10 cellular contexts compared by ENCODE assay signal in the genomic region with DNA sequence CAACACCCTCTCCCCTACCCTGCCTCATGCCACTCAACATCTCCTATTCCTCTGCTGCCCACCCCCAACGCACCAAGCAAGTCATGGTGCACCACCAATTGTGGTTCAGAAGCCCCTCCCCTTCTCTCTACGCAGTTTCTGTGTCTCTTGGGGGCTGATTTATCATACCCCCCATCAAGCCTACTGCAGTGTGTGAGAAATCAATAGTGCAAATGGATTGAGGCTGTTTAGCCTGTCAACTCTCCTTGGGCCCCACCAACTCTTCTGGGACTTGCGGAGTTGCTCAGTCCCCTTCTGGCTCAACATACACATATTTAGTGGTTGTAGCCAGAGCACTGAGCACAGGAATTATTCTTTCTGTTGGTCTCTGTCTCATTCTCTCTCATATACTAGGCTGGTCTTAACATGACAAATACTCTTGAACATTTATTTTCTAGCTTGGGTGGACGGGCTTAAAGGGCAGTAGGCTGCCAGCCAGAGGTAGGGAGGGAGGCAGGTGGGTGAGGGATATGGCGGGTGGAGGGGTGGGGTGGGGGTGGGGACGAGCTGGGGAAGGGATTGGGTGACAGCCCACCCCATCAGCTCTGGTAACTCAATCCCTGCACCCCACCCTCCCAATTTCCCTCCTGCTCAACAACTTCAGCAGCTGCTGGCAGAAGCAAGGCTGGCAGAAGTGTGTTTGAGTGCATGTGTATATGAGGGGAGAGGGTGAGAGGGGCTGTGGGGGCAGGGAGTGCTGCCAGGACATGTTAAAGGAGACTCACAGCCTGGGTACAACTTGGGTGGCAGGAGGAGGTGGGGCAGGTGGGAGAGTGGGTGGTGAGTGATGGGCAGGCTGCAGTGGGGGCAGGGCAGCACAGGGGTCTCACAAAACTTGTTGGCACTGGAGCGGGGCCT. TPM values are rescaled to one million over a fixed set of nuclear protein-coding genes. Genes with fewer than 3 reads are reported as not detected.
DNase-seq lines count a peak whose midpoint lies in the region; ATAC-seq and TF ChIP-seq lines count a peak whose summit lies in the region.
"Had no signal": no experiment of that assay in that cellular context is flagged by ENCODE, and none has a peak within 500 bp of the region (broad histone marks: within the 10 kb centered on the region; RNA-seq: fewer than 3 reads in every experiment).

No MANE protein-coding gene starts in this region.

- peak overlapping the region; percentile 87 to 100 (median 96) for H3K4me2 ChIP-seq in BLaER1 treated with 17β-estradiol and CSF1 and Interleukin-3, amounts not matched to agents 10 nM and 100 nM

- no peak overlapping the region for H3K4me3 Mint-ChIP-seq in activated T-helper 1 cell treated with anti-CD3 and anti-CD28 coated beads, Interleukin-12 subunit alpha, Interleukin-12 subunit beta, Interleukin-2, Interleukin-4 antibody, amounts not matched to agents 30 ng/mL and 10 ng/mL and 1 ng/mL, durations not matched to agents 14 hours and 24 hours and 36 hours
- H3K4me3 Mint-ChIP-seq in natural killer cell: no peak overlapping the region

- H3K4me1 Mint-ChIP-seq in activated T-helper 1 cell treated with anti-CD3 and anti-CD28 coated beads, Interleukin-12 subunit alpha, Interleukin-12 subunit beta, Interleukin-2, Interleukin-4 antibody, amounts not matched to agents 30 ng/mL and 10 ng/mL and 1 ng/mL, durations not matched to agents 14 hours and 24 hours and 36 hours (ENCODE audit: low read depth): peaks cover 49% of the 10 kb centered on the region
- H3K4me1 Mint-ChIP-seq in natural killer cell: peaks cover 52 to 79% of the 10 kb centered on the region in 2 donors

- H3K4me1 ChIP-seq in BLaER1 treated with 17β-estradiol and CSF1 and Interleukin-3, amounts not matched to agents 10 nM and 100 nM: peaks cover 86 to 97% (median 94%) of the 10 kb centered on the region in 10 experiments

- peak overlapping the region in 8 of 11 experiments; percentile 17 to 72 (median 55); a peak in 11 of 22 replicates for H3K27ac ChIP-seq in BLaER1 treated with 17β-estradiol and CSF1 and Interleukin-3, amounts not matched to agents 10 nM and 100 nM

- H4K20me1 ChIP-seq in BLaER1 treated with 17β-estradiol and CSF1 and Interleukin-3, amounts not matched to agents 10 nM and 100 nM: peaks cover 0 to 13% (median 3%) of the 10 kb centered on the region in 11 experiments; a peak in 14 of 22 replicates

- ATAC-seq in natural killer cell: no peak
- ATAC-seq in GM18517 (IDR thresholded peaks at IDR 0.05; ENCODE audit: unreplicated experiment): no peak
- no peak for ATAC-seq in HG03432 (IDR thresholded peaks at IDR 0.05; ENCODE audit: unreplicated experiment)
- no peak for ATAC-seq in HG03378 (IDR thresholded peaks at IDR 0.05; ENCODE audit: unreplicated experiment)

- H3K36me3 ChIP-seq in BLaER1 treated with 17β-estradiol and CSF1 and Interleukin-3, amounts not matched to agents 10 nM and 100 nM: no peaks in the 10 kb centered on the region
- H3K36me3 ChIP-seq in MG63: no peaks in the 10 kb centered on the region

- peak overlapping the region; percentile 4 for H3K27ac Mint-ChIP-seq in activated T-helper 1 cell treated with anti-CD3 and anti-CD28 coated beads, Interleukin-12 subunit alpha, Interleukin-12 subunit beta, Interleukin-2, Interleukin-4 antibody, amounts not matched to agents 30 ng/mL and 10 ng/mL and 1 ng/mL, durations not matched to agents 14 hours and 24 hours and 36 hours
- H3K27ac Mint-ChIP-seq in natural killer cell: peak overlapping the region; percentile 69 to 78

- TF ChIP-seq CTCF in natural killer cell (IDR thresholded peaks at IDR 0.05): no peak

- no peaks in the 10 kb centered on the region for H3K9me3 Mint-ChIP-seq in activated T-helper 1 cell treated with anti-CD3 and anti-CD28 coated beads, Interleukin-12 subunit alpha, Interleukin-12 subunit beta, Interleukin-2, Interleukin-4 antibody, amounts not matched to agents 30 ng/mL and 10 ng/mL and 1 ng/mL, durations not matched to agents 14 hours and 24 hours and 36 hours
- H3K9me3 Mint-ChIP-seq in natural killer cell: no peaks in the 10 kb centered on the region

- H3K9me3 ChIP-seq in BLaER1 treated with 17β-estradiol and CSF1 and Interleukin-3, amounts not matched to agents 10 nM and 100 nM (replicated peaks in 1 of 11): no peaks in the 10 kb centered on the region
- H3K9me3 ChIP-seq in MG63: no peaks in the 10 kb centered on the region

- H3K9ac ChIP-seq in BLaER1 treated with 17β-estradiol and CSF1 and Interleukin-3, amounts not matched to agents 10 nM and 100 nM: no peak overlapping the region; a peak in 1 of 22 replicates

- H3K27me3 ChIP-seq in BLaER1 treated with 17β-estradiol and CSF1 and Interleukin-3, amounts not matched to agents 10 nM and 100 nM: peaks cover 0 to 5% (median 0%) of the 10 kb centered on the region in 11 experiments; a peak in 2 of 22 replicates
- no peaks in the 10 kb centered on the region for H3K27me3 ChIP-seq in MG63
- H3K27me3 ChIP-seq: SJSA1 had no signal

- H3K4me3 ChIP-seq in BLaER1 treated with 17β-estradiol and CSF1 and Interleukin-3, amounts not matched to agents 10 nM and 100 nM: no peak overlapping the region; a peak in 2 of 20 replicates
- H3K4me3 ChIP-seq in MG63: no peak overlapping the region
- H3K4me3 ChIP-seq: SJSA1 had no signal

- DNase-seq in MG63 (peak; percentile 66), natural killer cell (no peak), cerebellar cortex (ENCODE audit: low spot score) (no peak)
- DNase-seq in activated T-helper 1 cell treated with anti-CD3 and anti-CD28 coated beads, Interleukin-12 subunit alpha, Interleukin-12 subunit beta, Interleukin-2, Interleukin-4 antibody, amounts not matched to agents 30 ng/mL and 10 ng/mL and 1 ng/mL, durations not matched to agents 14 hours and 24 hours and 36 hours (ENCODE audit: low spot score): no peak

- peaks cover 3% of the 10 kb centered on the region for H3K27me3 Mint-ChIP-seq in activated T-helper 1 cell treated with anti-CD3 and anti-CD28 coated beads, Interleukin-12 subunit alpha, Interleukin-12 subunit beta, Interleukin-2, Interleukin-4 antibody, amounts not matched to agents 30 ng/mL and 10 ng/mL and 1 ng/mL, durations not matched to agents 14 hours and 24 hours and 36 hours (ENCODE audit: insufficient read depth)
- no peaks in the 10 kb centered on the region for H3K27me3 Mint-ChIP-seq in natural killer cell (ENCODE audit: low read depth in 2 of 2)

- intact Hi-C loops in activated T-helper 1 cell treated with anti-CD3 and anti-CD28 coated beads, Interleukin-12 subunit alpha, Interleukin-12 subunit beta, Interleukin-2, Interleukin-4 antibody, amounts not matched to agents 30 ng/mL and 10 ng/mL and 1 ng/mL, durations not matched to agents 14 hours and 24 hours and 36 hours (cut with micrococcal nuclease): no loop called here
- intact Hi-C loops in natural killer cell (cut with micrococcal nuclease): no loop called here

- H3K36me3 Mint-ChIP-seq in activated T-helper 1 cell treated with anti-CD3 and anti-CD28 coated beads, Interleukin-12 subunit alpha, Interleukin-12 subunit beta, Interleukin-2, Interleukin-4 antibody, amounts not matched to agents 30 ng/mL and 10 ng/mL and 1 ng/mL, durations not matched to agents 14 hours and 24 hours and 36 hours (ENCODE audit: low read depth): no peaks in the 10 kb centered on the region
- H3K36me3 Mint-ChIP-seq in natural killer cell: no peaks in the 10 kb centered on the region

RNA-seq across cellular contexts. Expression of gene RARA, which starts 4.9 kb away (rescaled TPM):
- total RNA-seq in MG63 (2014; rRNA removed; shearing (Covaris generic); ENCODE audit: low replicate concordance): 8.9 and 11.2 TPM in 2 replicates
- 19.3 and 19.9 TPM in 2 replicates for total RNA-seq in activated T-helper 1 cell treated with anti-CD3 and anti-CD28 coated beads, Interleukin-12 subunit alpha, Interleukin-12 subunit beta, Interleukin-2, Interleukin-4 antibody, amounts not matched to agents 30 ng/mL and 10 ng/mL and 1 ng/mL, durations not matched to agents 14 hours and 24 hours and 36 hours
- 10 to 100 TPM; 75.9 to 94.6 (median 79.1) TPM for total RNA-seq in natural killer cell

RNA-seq across cellular contexts. Expression of gene CDC6, which starts 26.2 kb away (rescaled TPM):
- 31.1 and 111 TPM in 2 replicates for total RNA-seq in MG63 (2014; rRNA removed; shearing (Covaris generic); ENCODE audit: low replicate concordance)
- 130 and 135 TPM in 2 replicates for total RNA-seq in activated T-helper 1 cell treated with anti-CD3 and anti-CD28 coated beads, Interleukin-12 subunit alpha, Interleukin-12 subunit beta, Interleukin-2, Interleukin-4 antibody, amounts not matched to agents 30 ng/mL and 10 ng/mL and 1 ng/mL, durations not matched to agents 14 hours and 24 hours and 36 hours
- 1 to 10 TPM; 3.4 to 4.9 (median 3.8) TPM for total RNA-seq in natural killer cell

RNA-seq across cellular contexts. Expression of gene GJD3, which starts 50.6 kb away (rescaled TPM):
- total RNA-seq in MG63 (2014; rRNA removed; shearing (Covaris generic); ENCODE audit: low replicate concordance): not detected in 2 replicates
- total RNA-seq in activated T-helper 1 cell treated with anti-CD3 and anti-CD28 coated beads, Interleukin-12 subunit alpha, Interleukin-12 subunit beta, Interleukin-2, Interleukin-4 antibody, amounts not matched to agents 30 ng/mL and 10 ng/mL and 1 ng/mL, durations not matched to agents 14 hours and 24 hours and 36 hours: 0.44 and 0.56 TPM in 2 replicates
- total RNA-seq in natural killer cell: not detected
- total RNA-seq: SJSA1, temporal lobe had no signal
